Comparison of ENCODE assay signal across 10 cellular contexts in genomic region chr11:76626921-76627391, GRCh38. TPM values are rescaled to one million over a fixed set of nuclear protein-coding genes. Genes with fewer than 3 reads are reported as not detected.
A peak's percentile ranks its signal among the peaks of the same experiment; 100 is the strongest.
DNase-seq lines count a peak whose midpoint lies in the region; ATAC-seq, FAIRE-seq and TF ChIP-seq lines count a peak whose summit lies in the region.
"Had no signal": no experiment of that assay in that cellular context is flagged by ENCODE, and none has a peak within 500 bp of the region (broad histone marks: within the 10 kb centered on the region; RNA-seq: fewer than 3 reads in every experiment).

No MANE protein-coding gene starts in this region.

- H3K4me1 ChIP-seq in SK-N-SH (ENCODE audit: control insufficient read depth in 1 of 2, insufficient read depth in 2 of 2, low read depth in 1 of 2, low read length in 1 of 2): peaks cover 0 to 18% of the 10 kb centered on the region in 2 experiments; a peak in 1 of 4 replicates
- H3K4me1 ChIP-seq in GM12878 (ENCODE audit: control insufficient read depth, insufficient read depth, low read length): peaks cover 41% of the 10 kb centered on the region
- peaks cover 0 to 23% (median 10%) of the 10 kb centered on the region in 4 donors for H3K4me1 ChIP-seq in tibial nerve

- H3K79me2 ChIP-seq in SK-N-SH (ENCODE audit: insufficient read depth): no peaks in the 10 kb centered on the region
- no peaks in the 10 kb centered on the region for H3K79me2 ChIP-seq in GM12878 (ENCODE audit: control insufficient read depth, insufficient read depth, low read length)

- H4K20me1 ChIP-seq in SK-N-SH (ENCODE audit: insufficient read depth): no peaks in the 10 kb centered on the region
- no peaks in the 10 kb centered on the region; the same call in 1 of the 2 replicates for H4K20me1 ChIP-seq in GM12878 (ENCODE audit: control insufficient read depth, insufficient read depth)

- POLR2A ChIA-PET in SK-N-SH (lab: Yijun Ruan, JAX): no interaction called here
- POLR2A ChIA-PET in GM12878 (lab: Charles Lee): interaction anchor here (0.9 to 2.2 kb wide), 6 partner anchors 15 to 46 kb away, joined by 3 to 10 read pairs (median 4); partner anchors contain the start of gene LRRC32

- no peaks in the 10 kb centered on the region for H3K36me3 ChIP-seq in SK-N-SH (replicated peaks in 1 of 2; ENCODE audit: control insufficient read depth in 1 of 2, insufficient read depth in 2 of 2, low read length in 1 of 2)
- H3K36me3 ChIP-seq in GM12878 (ENCODE audit: control insufficient read depth in 2 of 2, insufficient read depth in 2 of 2, low read length in 1 of 2): no peaks in the 10 kb centered on the region
- peaks cover 0 to 6% (median 0%) of the 10 kb centered on the region in 3 donors for H3K36me3 ChIP-seq in tibial nerve

- RAD21 ChIA-PET in GM12878 (lab: Charles Lee; ENCODE audit: unreplicated experiment): interaction anchor here (1.1 to 11.6 kb wide), 5 partner anchors 15 to 45 kb away, joined by 3 to 145 read pairs (median 7); partner anchors contain the start of gene LRRC32

- 65% methylated on average over 6 of the region's 6 CpGs for WGBS in SK-N-SH (ENCODE audit: low lambda C conversion rate)
- WGBS in GM12878 (ENCODE audit: insufficient coverage, insufficient replicate concordance, low lambda C conversion rate, missing lambda C conversion rate): 24% methylated on average over 6 of the region's 6 CpGs
- WGBS in tibial nerve, 2 donors: 67 to 70% methylated on average over 4 to 6 of the region's 6 CpGs

- H3K27me3 ChIP-seq in SK-N-SH (ENCODE audit: insufficient read depth) (no peaks in the 10 kb centered on the region), GM12878 (replicated peaks in 1 of 2; ENCODE audit: control insufficient read depth in 2 of 2, insufficient read depth in 2 of 2, low read length in 1 of 2) (peaks cover 0 to 13% of the 10 kb centered on the region in 2 experiments; a peak in 1 of 4 replicates), tibial nerve (no peaks in the 10 kb centered on the region)

- H3K27ac Mint-ChIP-seq in stimulated activated naive B cell treated with anti-CD40 and anti-IgM and Interleukin-4, amounts not matched to agents 10 μg/mL and 1 μg/mL and 100 μg/mL, for 72 hours: peak overlapping the region; percentile 99

- no peak for TF ChIP-seq POLR2A in GM12878 (IDR thresholded peaks at IDR 0.05; ENCODE audit: low read depth, low read length)
- no peak for TF ChIP-seq POLR2A in tibial nerve (IDR thresholded peaks at IDR 0.05)

- SMC1A ChIA-PET in GM12878 (lab: Charles Lee; ENCODE audit: uncharacterized antibody, unreplicated experiment): interaction anchor here (0.6 to 3.2 kb wide), 13 partner anchors 11 to 59 kb away, joined by 3 to 50 read pairs (median 4); partner anchors contain the start of gene LRRC32

- no peak for TF ChIP-seq RAD21 in SK-N-SH (IDR thresholded peaks at IDR 0.05; ENCODE audit: low read length)
- no peak for TF ChIP-seq RAD21 in GM12878 (IDR thresholded peaks at IDR 0.05; ENCODE audit: insufficient read depth, low read depth, low read length)

- BruUV-seq in GM12878 (replicated peaks; lab: Mats Ljungman, UMichigan): no TSS peak

- H3K9me3 ChIP-seq in SK-N-SH: no peaks in the 10 kb centered on the region
- H3K9me3 ChIP-seq in GM12878 (replicated peaks; ENCODE audit: control insufficient read depth, insufficient read depth, low read length): peaks cover 18% of the 10 kb centered on the region; the same call in 2 of the 3 replicates
- peaks cover 0 to 16% (median 2%) of the 10 kb centered on the region in 4 donors for H3K9me3 ChIP-seq in tibial nerve

- peak; percentile 76 for FAIRE-seq in GM12878 (lab: Jason Lieb, UNC)
- FAIRE-seq: A204.1 had no signal

- no peak for TF ChIP-seq CTCF in SK-N-SH (IDR thresholded peaks at IDR 0.05)
- TF ChIP-seq CTCF in GM12878 (IDR thresholded peaks at IDR 0.05 in 2 of 3, conservative IDR thresholded peaks at IDR 0.05 in 1 of 3; ENCODE audit: control insufficient read depth in 2 of 3, extremely low read depth in 1 of 3, insufficient read depth in 1 of 3, low read depth in 3 of 3, low read length in 3 of 3): no peak
- no peak for TF ChIP-seq CTCF in tibial nerve (IDR thresholded peaks at IDR 0.05)

- peaks cover 36 to 67% of the 10 kb centered on the region in 2 donors for H3K36me3 Mint-ChIP-seq in stimulated activated naive B cell treated with anti-CD40 and anti-IgM and Interleukin-4, amounts not matched to agents 10 μg/mL and 1 μg/mL and 100 μg/mL, for 72 hours

- intact Hi-C loops in GM12878 (cut with micrococcal nuclease; ENCODE audit: unreplicated experiment): loop anchor here (2.0 kb wide), 1 partner anchor 46 kb away; no protein-coding TSS in a partner anchor

- no peak overlapping the region for H2AFZ ChIP-seq in SK-N-SH (ENCODE audit: low read depth)
- H2AFZ ChIP-seq in GM12878 (ENCODE audit: control insufficient read depth, low read depth, low read length): peak overlapping the region; percentile 6; the same call in 1 of the 2 replicates

- CTCF ChIA-PET in SK-N-SH (lab: Yijun Ruan, JAX): interaction anchor here (0.9 kb wide), 1 partner anchor 28 kb away, joined by 3 read pairs; no protein-coding TSS in a partner anchor
- CTCF ChIA-PET in GM12878 (lab: Yijun Ruan, JAX): interaction anchor here (0.9 to 10.0 kb wide), 6 partner anchors 10 to 292 kb away, joined by 3 to 70 read pairs (median 4); partner anchors contain the start of gene LRRC32

- H3K27me3 Mint-ChIP-seq in stimulated activated naive B cell treated with anti-CD40 and anti-IgM and Interleukin-4, amounts not matched to agents 10 μg/mL and 1 μg/mL and 100 μg/mL, for 72 hours: peaks cover 0 to 7% of the 10 kb centered on the region in 2 donors

- H3K9me2 ChIP-seq in SK-N-SH: no peaks in the 10 kb centered on the region

- no peaks in the 10 kb centered on the region for H3F3A ChIP-seq in SK-N-SH (replicated peaks; ENCODE audit: insufficient read depth)

- H3K4me3 Mint-ChIP-seq in stimulated activated naive B cell treated with anti-CD40 and anti-IgM and Interleukin-4, amounts not matched to agents 10 μg/mL and 1 μg/mL and 100 μg/mL, for 72 hours: peak overlapping the region; percentile 64 to 69

- no peak overlapping the region for H3K9ac ChIP-seq in SK-N-SH
- no peak overlapping the region for H3K9ac ChIP-seq in GM12878 (ENCODE audit: control insufficient read depth, insufficient read depth, low read length)

- peaks cover 72 to 98% of the 10 kb centered on the region in 2 donors for H3K4me1 Mint-ChIP-seq in stimulated activated naive B cell treated with anti-CD40 and anti-IgM and Interleukin-4, amounts not matched to agents 10 μg/mL and 1 μg/mL and 100 μg/mL, for 72 hours

- H3K27ac ChIP-seq in SK-N-SH (ENCODE audit: low read depth in 2 of 2, low read length in 1 of 2) (no peak overlapping the region), GM12878 (ENCODE audit: control insufficient read depth, insufficient read depth) (no peak overlapping the region), tibial nerve (no peak overlapping the region)

- no peak for TF ChIP-seq EP300 in SK-N-SH (IDR thresholded peaks at IDR 0.05; ENCODE audit: borderline replicate concordance in 1 of 2, low read depth in 1 of 2, low read length in 1 of 2)
- peak; percentile 66 to 85 for TF ChIP-seq EP300 in GM12878 (IDR thresholded peaks at IDR 0.05; ENCODE audit: borderline replicate concordance in 1 of 2, control insufficient read depth in 1 of 2, low read depth in 2 of 2, low read length in 2 of 2)
- no peak for TF ChIP-seq EP300 in tibial nerve (IDR thresholded peaks at IDR 0.05)

- in situ Hi-C loops in GM12878 (cut with MboI): loop anchor here (5.0 kb wide), 1 partner anchor 45 kb away; the partner anchor contains the start of gene LRRC32

- peaks cover 10 to 11% of the 10 kb centered on the region in 2 donors for H3K9me3 Mint-ChIP-seq in stimulated activated naive B cell treated with anti-CD40 and anti-IgM and Interleukin-4, amounts not matched to agents 10 μg/mL and 1 μg/mL and 100 μg/mL, for 72 hours

- H3K4me3 ChIP-seq in SK-N-SH (ENCODE audit: low read depth in 2 of 2, low read length in 1 of 2) (no peak overlapping the region), GM12878 (no peak overlapping the region), tibial nerve (no peak overlapping the region)

- DNase-seq in SK-N-SH: no peak
- peak; percentile 93 to 96 for DNase-seq in NOMO-1 (lab: John Stamatoyannopoulos, UW; ENCODE audit: unreplicated experiment in 2 of 2)
- DNase-seq in GM12878 (ENCODE audit: low read depth, low spot score): peak; percentile 88
- DNase-seq in stimulated activated naive B cell treated with anti-CD40 and anti-IgM and Interleukin-4, amounts not matched to agents 10 μg/mL and 1 μg/mL and 100 μg/mL, for 72 hours: peak; percentile 94
- DNase-seq in tibial nerve (ENCODE audit: low spot score in 2 of 2): no peak
- no peak for DNase-seq in OCI-M2 (lab: John Stamatoyannopoulos, UW; ENCODE audit: unreplicated experiment)

- no peak for ATAC-seq in SK-N-SH treated with all-trans-retinoic acid at 6 μM for 48 hours
- peak; percentile 81 for ATAC-seq in HG02642 (IDR thresholded peaks at IDR 0.05; ENCODE audit: poor library complexity, unreplicated experiment)
- ATAC-seq in GM12878: peak; percentile 79
- peak; percentile 57 to 69 for ATAC-seq in stimulated activated naive B cell treated with anti-CD40 and anti-IgM and Interleukin-4, amounts not matched to agents 10 μg/mL and 1 μg/mL and 100 μg/mL, for 72 hours (replicated peaks)

- H3K4me2 ChIP-seq in SK-N-SH: no peak overlapping the region
- H3K4me2 ChIP-seq in GM12878 (ENCODE audit: control insufficient read depth, insufficient read depth): peak overlapping the region; percentile 3; the same call in 1 of the 2 replicates

RNA-seq across cellular contexts. Expression of gene LRRC32, which starts 43.6 kb away (rescaled TPM):
- polyA plus RNA-seq in SK-N-SH (2012; rRNA removed) (0.19 and 0.43 TPM in 2 replicates), GM12878 (2011; rRNA removed) (0.17 and 0.56 TPM in 2 replicates), GM12878 (2014; fragmentation: Illumina TruSeq; extraction: Trizol) (7.1 and 9.3 TPM in 2 replicates), GM12878 (2014; fragmentation: Nextera tagmentation; extraction: Ambion mirVana) (1 to 10 TPM; 4.3 to 7.4 TPM), GM12878 (2014; rRNA removed) (12.2 and 15.4 TPM in 2 replicates), GM12878 (2016; fragmentation: Nextera tagmentation; extraction: Ambion mirVana) (1 to 10 TPM; 6.8 to 7.4 TPM)
- 0.28 and 0.30 TPM in 2 replicates for polyA plus RNA-seq in SK-N-SH (2012; cell fraction: cytosol; rRNA removed)
- 0.42 and 0.57 TPM in 2 replicates for polyA plus RNA-seq in SK-N-SH (2012; cell fraction: nucleus; rRNA removed)
- 16.4 and 17.5 TPM in 2 replicates for total RNA-seq in GM12878 (2013; cell fraction: nucleolus; rRNA removed)
- total RNA-seq in GM12878 (2014; rRNA removed) (11.0 and 12.9 TPM in 2 replicates), GM12878 (2014; rRNA removed; fragmentation: Illumina TruSeq; extraction: Trizol) (4.9 and 5.5 TPM in 2 replicates), GM12878 (2021) (20.8 and 21.2 TPM in 2 replicates), tibial nerve (100 to 1,000 TPM in 1 of 4 donors, 10 to 100 TPM in 3; 45.0 to 117 (median 73.4) TPM)
- 3.9 TPM for polyA plus RNA-seq in GM12878 (2011; ENCODE audit: low read depth)
- polyA plus RNA-seq in GM12878 (2011; cell fraction: cytosol; rRNA removed): 0.31 and 0.67 TPM in 2 replicates
- polyA plus RNA-seq in GM12878 (2011; cell fraction: nucleus; rRNA removed): 0.88 and 1.3 TPM in 2 replicates
- polyA plus RNA-seq in GM12878 (2012): 4.3 and 11.6 TPM in 2 replicates
- polyA minus RNA-seq in GM12878 (2011; rRNA and poly(A)+ RNA removed): 0.44 and 2.3 TPM in 2 replicates
- polyA minus RNA-seq in GM12878 (2011; cell fraction: cytosol; rRNA and poly(A)+ RNA removed): 0.40 and 0.62 TPM in 2 replicates
- polyA minus RNA-seq in GM12878 (2011; cell fraction: nucleus; rRNA and poly(A)+ RNA removed): 0.12 and 0.19 TPM in 2 replicates
- polyA plus RNA-seq: naive thymus-derived CD8-positive, alpha-beta T cell had no signal

Comparison
In these comparisons a context has a peak if more than half of its experiments do, and no peak if none do; other contexts are left out.
1. DNase-seq: peak in NOMO-1 (2 of 2), GM12878 (single experiment) and stimulated activated naive B cell treated with anti-CD40 and anti-IgM and Interleukin-4, amounts not matched to agents 10 μg/mL and 1 μg/mL and 100 μg/mL, for 72 hours (single experiment); none in SK-N-SH (single experiment), tibial nerve (0 of 2) and OCI-M2 (single experiment).
2. Of the 26 proteins assayed by ChIP-seq in both GM12878 and SK-N-SH: peak only in GM12878: CHD2, EP300, FOXM1, GABPA, NFIC, PBX3 and 3 more; only in SK-N-SH: none; in both: MEF2A; in neither: 16.